In genomic region chr2:27041708-27042107, GRCh38 we compare ENCODE assay signal across 11 cellular contexts. TPM values are rescaled to one million over a fixed set of nuclear protein-coding genes. Genes with fewer than 3 reads are reported as not detected.
DNase-seq lines count a peak whose midpoint lies in the region; ATAC-seq lines count a peak whose summit lies in the region.
"Had no signal": no experiment of that assay in that cellular context is flagged by ENCODE, and none has a peak within 500 bp of the region (broad histone marks: within the 10 kb centered on the region; RNA-seq: fewer than 3 reads in every experiment).

No MANE protein-coding gene starts in this region.

- ATAC-seq in stimulated activated naive CD8-positive, alpha-beta T cell treated with anti-CD3 and anti-CD28 coated beads, Interleukin-15, amount 100 ng/mL, for 72 hours = no peak
- ATAC-seq in HG03565 (IDR thresholded peaks at IDR 0.05; ENCODE audit: unreplicated experiment) (peak; percentile 5), aorta (ENCODE audit: low FRiP score) (peak; percentile 16)

- H3K9me3 ChIP-seq in aorta (ENCODE audit: control insufficient read depth, low read length) = no peaks in the 10 kb centered on the region

- H3K27ac ChIP-seq in aorta (ENCODE audit: low read depth in 1 of 2, low read length in 2 of 2) = no peak overlapping the region

- 8 to 13% methylated on average over 5 of the region's 5 CpGs for WGBS in aorta, 2 donors

- H3K4me1 Mint-ChIP-seq in stimulated activated naive CD8-positive, alpha-beta T cell treated with anti-CD3 and anti-CD28 coated beads, Interleukin-15, Interleukin-2, amounts not matched to agents 100 ng/mL and 50 ng/mL, for 24 hours (ENCODE audit: low read depth) = peaks cover 24% of the 10 kb centered on the region
- H3K4me1 Mint-ChIP-seq in stimulated activated naive CD8-positive, alpha-beta T cell treated with anti-CD3 and anti-CD28 coated beads, Interleukin-15, amount 100 ng/mL, for 72 hours = no peaks in the 10 kb centered on the region

- intact Hi-C loops in aorta (cut with DNase I) = loop anchor here in 1 of 2 donors (5.0 kb wide), 1 partner anchor 36 kb away; the partner anchor contains the start of gene EMILIN1

- no peak overlapping the region for H3K4me3 ChIP-seq in aorta (ENCODE audit: low read length in 2 of 2)

- DNase-seq in stimulated activated naive CD8-positive, alpha-beta T cell treated with anti-CD3 and anti-CD28 coated beads, Interleukin-15, amount 100 ng/mL, for 72 hours = no peak
- peak; percentile 66 for DNase-seq in kidney glomerular epithelial cell (lab: John Stamatoyannopoulos, UW)
- DNase-seq in aorta = no peak
- no peak for DNase-seq in middle frontal gyrus (ENCODE audit: extremely low spot score, low spot score)
- no peak for DNase-seq in KG1 (lab: John Stamatoyannopoulos, UW)
- DNase-seq in stimulated activated naive CD4-positive, alpha-beta T cell (lab: John Stamatoyannopoulos, UW) = no peak
- DNase-seq: amniotic stem cell, NCI-H510A, SIG-M5 had no signal

- H3K36me3 Mint-ChIP-seq in stimulated activated naive CD8-positive, alpha-beta T cell treated with anti-CD3 and anti-CD28 coated beads, Interleukin-15, Interleukin-2, amounts not matched to agents 100 ng/mL and 50 ng/mL, for 24 hours (ENCODE audit: low read depth) = peaks cover 46% of the 10 kb centered on the region

- H3K36me3 ChIP-seq in aorta (ENCODE audit: control insufficient read depth in 1 of 2, insufficient read depth in 2 of 2, low read length in 1 of 2) = peaks cover 0 to 13% of the 10 kb centered on the region in 2 donors

- H3K27me3 Mint-ChIP-seq in stimulated activated naive CD8-positive, alpha-beta T cell treated with anti-CD3 and anti-CD28 coated beads, Interleukin-15, Interleukin-2, amounts not matched to agents 100 ng/mL and 50 ng/mL, for 24 hours = no peaks in the 10 kb centered on the region
- no peaks in the 10 kb centered on the region for H3K27me3 Mint-ChIP-seq in stimulated activated naive CD8-positive, alpha-beta T cell treated with anti-CD3 and anti-CD28 coated beads, Interleukin-15, amount 100 ng/mL, for 72 hours

- no peak overlapping the region for H3K4me3 Mint-ChIP-seq in stimulated activated naive CD8-positive, alpha-beta T cell treated with anti-CD3 and anti-CD28 coated beads, Interleukin-15, Interleukin-2, amounts not matched to agents 100 ng/mL and 50 ng/mL, for 24 hours
- no peak overlapping the region for H3K4me3 Mint-ChIP-seq in stimulated activated naive CD8-positive, alpha-beta T cell treated with anti-CD3 and anti-CD28 coated beads, Interleukin-15, amount 100 ng/mL, for 72 hours

- no peaks in the 10 kb centered on the region for H3K4me1 ChIP-seq in aorta (ENCODE audit: control insufficient read depth in 1 of 2, insufficient read depth in 2 of 2, low read length in 2 of 2)

- H3K27me3 ChIP-seq in aorta (ENCODE audit: control insufficient read depth in 1 of 2, insufficient read depth in 2 of 2, low read length in 1 of 2) = no peaks in the 10 kb centered on the region

- no peaks in the 10 kb centered on the region for H3K9me3 Mint-ChIP-seq in stimulated activated naive CD8-positive, alpha-beta T cell treated with anti-CD3 and anti-CD28 coated beads, Interleukin-15, Interleukin-2, amounts not matched to agents 100 ng/mL and 50 ng/mL, for 24 hours
- no peaks in the 10 kb centered on the region for H3K9me3 Mint-ChIP-seq in stimulated activated naive CD8-positive, alpha-beta T cell treated with anti-CD3 and anti-CD28 coated beads, Interleukin-15, amount 100 ng/mL, for 72 hours

- peak overlapping the region; percentile 68 for H3K27ac Mint-ChIP-seq in stimulated activated naive CD8-positive, alpha-beta T cell treated with anti-CD3 and anti-CD28 coated beads, Interleukin-15, Interleukin-2, amounts not matched to agents 100 ng/mL and 50 ng/mL, for 24 hours
- peak overlapping the region in 1 of 2 donors; percentile 77 for H3K27ac Mint-ChIP-seq in stimulated activated naive CD8-positive, alpha-beta T cell treated with anti-CD3 and anti-CD28 coated beads, Interleukin-15, amount 100 ng/mL, for 72 hours

RNA-seq across cellular contexts. Expression of gene TMEM214, which starts 8.9 kb away (rescaled TPM):
- total RNA-seq in aorta = 100 to 1,000 TPM in 1 of 2 donors, 10 to 100 TPM in 1; 96.4 to 106 TPM
- 10 to 100 TPM; 30.2 to 93.3 TPM for polyA plus RNA-seq in aorta

RNA-seq across cellular contexts. Expression of gene AGBL5, which starts 9.8 kb away (rescaled TPM):
- total RNA-seq in aorta = 10 to 100 TPM; 14.3 to 15.0 TPM
- polyA plus RNA-seq in aorta = 10 to 100 TPM; 11.5 to 16.7 TPM

RNA-seq across cellular contexts. Expression of gene OST4, which starts 29.7 kb away (rescaled TPM):
- 100 to 1,000 TPM; 219 to 260 TPM for total RNA-seq in aorta
- polyA plus RNA-seq in aorta = 100 to 1,000 TPM; 531 to 750 TPM

RNA-seq across cellular contexts. Expression of gene EMILIN1, which starts 36.7 kb away (rescaled TPM):
- total RNA-seq in aorta = 100 to 1,000 TPM; 180 to 200 TPM
- 100 to 1,000 TPM in 1 of 2 donors, 10 to 100 TPM in 1; 50.0 to 249 TPM for polyA plus RNA-seq in aorta

RNA-seq across cellular contexts. Expression of gene KHK, which starts 44.9 kb away (rescaled TPM):
- total RNA-seq in aorta = 1 to 10 TPM; 3.4 to 5.1 TPM
- 10 to 100 TPM in 1 of 2 donors, 1 to 10 TPM in 1; 6.0 to 38.7 TPM for polyA plus RNA-seq in aorta
